ENCODE assay signal across 11 cellular contexts in genomic region chr9:37430841-37431597, GRCh38. TPM values are rescaled to one million over a fixed set of nuclear protein-coding genes. Genes with fewer than 3 reads are reported as not detected.
A peak's percentile ranks its signal among the peaks of the same experiment; 100 is the strongest.
DNase-seq lines count a peak whose midpoint lies in the region; ATAC-seq and TF ChIP-seq lines count a peak whose summit lies in the region.
"Had no signal": no experiment of that assay in that cellular context is flagged by ENCODE, and none has a peak within 500 bp of the region (broad histone marks: within the 10 kb centered on the region; RNA-seq: fewer than 3 reads in every experiment).

No MANE protein-coding gene starts in this region.

- H3K27ac ChIP-seq in left ventricle myocardium inferior (replicated peaks) (no peak overlapping the region), upper lobe of left lung (no peak overlapping the region)

- no peaks in the 10 kb centered on the region for H3K27me3 ChIP-seq in left ventricle myocardium inferior (ENCODE audit: low read depth)
- H3K27me3 ChIP-seq in upper lobe of left lung: no peaks in the 10 kb centered on the region

- DNase-seq in Right ventricle myocardium superior (no peak), left ventricle myocardium inferior (no peak), astrocyte of the cerebellum (ENCODE audit: low read depth) (no peak), left lobe of liver (ENCODE audit: low spot score) (peak; percentile 82), upper lobe of left lung (peak; percentile 40 to 60), COLO668 (lab: John Stamatoyannopoulos, UW; ENCODE audit: unreplicated experiment) (no peak), activated gamma-delta T cell treated with Interleukin-2 at 50 U/mL for 16 hours (no peak), HK-2 (ENCODE audit: unreplicated experiment) (no peak)
- DNase-seq: activated gamma-delta T cell; CD4-positive, CD25-positive, alpha-beta regulatory T cell; stimulated activated CD4-positive, alpha-beta T cell treated with anti-CD3 and anti-CD28 coated beads, Interleukin-4, amount 100 ng/mL, for 1 hour had no signal

- TF ChIP-seq EP300 in upper lobe of left lung (IDR thresholded peaks at IDR 0.05): no peak

- ATAC-seq in Right ventricle myocardium superior (ENCODE audit: poor library complexity): peak; percentile 14
- ATAC-seq in left lobe of liver: peak; percentile 67
- ATAC-seq in upper lobe of left lung (ENCODE audit: low FRiP score in 2 of 2): peak in 1 of 2 donors; percentile 27

- intact Hi-C loops in Right ventricle myocardium superior (cut with DNase I) (no loop called here), left ventricle myocardium inferior (cut with micrococcal nuclease) (loop anchor here (10.0 kb wide), 1 partner anchor 64 kb away; no protein-coding TSS in a partner anchor)

- H3K4me1 ChIP-seq in left ventricle myocardium inferior (peaks cover 31% of the 10 kb centered on the region), upper lobe of left lung (peaks cover 0 to 9% (median 3%) of the 10 kb centered on the region in 4 donors)

- no peak overlapping the region for H3K4me3 ChIP-seq in left ventricle myocardium inferior
- H3K4me3 ChIP-seq in astrocyte of the cerebellum (ENCODE audit: low read depth, low read length): no peak overlapping the region
- no peak overlapping the region for H3K4me3 ChIP-seq in upper lobe of left lung

- H3K9me3 ChIP-seq in left ventricle myocardium inferior (replicated peaks) (no peaks in the 10 kb centered on the region), upper lobe of left lung (no peaks in the 10 kb centered on the region)

- 69 to 90% methylated on average over 6 to 14 of the region's 14 CpGs for WGBS in upper lobe of left lung, 2 donors

- no peak for TF ChIP-seq CTCF in left ventricle myocardium inferior (IDR thresholded peaks at IDR 0.05; ENCODE audit: borderline replicate concordance)
- TF ChIP-seq CTCF in astrocyte of the cerebellum (IDR thresholded peaks at IDR 0.05; ENCODE audit: low read depth, low read length, missing control alignments): peak; percentile 37
- TF ChIP-seq CTCF in upper lobe of left lung (IDR thresholded peaks at IDR 0.05): no peak

- in situ Hi-C loops in astrocyte of the cerebellum (cut with HindIII; ENCODE audit: low sequenced_read_pairs): no loop called here

- TF ChIP-seq POLR2A in upper lobe of left lung (IDR thresholded peaks at IDR 0.05): no peak

- H3K36me3 ChIP-seq in left ventricle myocardium inferior (peaks cover 73% of the 10 kb centered on the region), upper lobe of left lung (peaks cover 4 to 98% (median 52%) of the 10 kb centered on the region in 4 donors)

RNA-seq across cellular contexts. Expression of gene GRHPR, which starts 8.5 kb away (rescaled TPM):
- total RNA-seq in Right ventricle myocardium superior (109 TPM), left ventricle myocardium inferior (104 TPM), left lobe of liver (406 TPM), upper lobe of left lung (10 to 100 TPM; 68.2 to 97.6 (median 81.3) TPM)

RNA-seq across cellular contexts. Expression of gene ZBTB5, which starts 34.2 kb away (rescaled TPM):
- total RNA-seq in Right ventricle myocardium superior (4.4 TPM), left ventricle myocardium inferior (4.9 TPM), left lobe of liver (5.5 TPM), upper lobe of left lung (10 to 100 TPM in 3 of 6 donors, 1 to 10 TPM in 3; 7.9 to 15.0 (median 10.0) TPM)

RNA-seq across cellular contexts. Expression of gene POLR1E, which starts 54.7 kb away (rescaled TPM):
- total RNA-seq in Right ventricle myocardium superior: 10.2 TPM
- 15.8 TPM for total RNA-seq in left ventricle myocardium inferior
- 11.8 TPM for total RNA-seq in left lobe of liver
- 10 to 100 TPM in 5 of 6 donors, 1 to 10 TPM in 1; 10.0 to 16.9 (median 14.5) TPM for total RNA-seq in upper lobe of left lung

Comparison
In these comparisons a context has a peak if more than half of its experiments do, and no peak if none do; other contexts are left out.
1. DNase-seq: peak in left lobe of liver (single experiment) and upper lobe of left lung (2 of 2); none in Right ventricle myocardium superior (single experiment), left ventricle myocardium inferior (single experiment), astrocyte of the cerebellum (single experiment), COLO668 (single experiment), activated gamma-delta T cell treated with Interleukin-2 at 50 U/mL for 16 hours (single experiment) and HK-2 (single experiment).